ENCODE assay signal across 14 cellular contexts in the genomic region with DNA sequence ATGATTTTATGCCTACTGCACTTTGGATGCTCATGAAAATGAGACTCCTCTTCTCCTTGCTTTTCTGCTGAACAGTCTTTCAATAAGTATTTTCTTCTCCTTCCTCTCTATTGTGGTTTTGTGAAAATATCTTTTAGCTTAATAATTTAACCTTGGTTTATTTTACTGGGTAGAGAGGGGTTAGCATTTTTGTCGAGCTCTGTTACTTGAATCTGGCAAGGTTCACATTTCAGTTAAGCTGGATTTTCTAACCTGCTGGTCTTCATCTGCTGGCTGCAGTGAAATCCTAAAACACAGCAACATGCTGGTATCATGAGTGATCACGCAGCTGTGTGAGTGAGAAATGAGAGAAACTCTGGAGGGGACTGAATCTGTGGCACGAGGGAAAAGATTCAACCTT.
DNase-seq lines count a peak whose midpoint lies in the region; ATAC-seq, FAIRE-seq and TF ChIP-seq lines count a peak whose summit lies in the region.
"Had no signal": no experiment of that assay in that cellular context is flagged by ENCODE, and none has a peak within 500 bp of the region (broad histone marks: within the 10 kb centered on the region; RNA-seq: fewer than 3 reads in every experiment).

No MANE protein-coding gene starts in this region.

- H3K27ac Mint-ChIP-seq in natural killer cell, result no peak overlapping the region

- intact Hi-C loops in natural killer cell (cut with micrococcal nuclease), result no loop called here

- H3K36me3 Mint-ChIP-seq in natural killer cell, result no peaks in the 10 kb centered on the region

- no peaks in the 10 kb centered on the region for H3K9me3 Mint-ChIP-seq in natural killer cell

- no peak for TF ChIP-seq CTCF in natural killer cell (IDR thresholded peaks at IDR 0.05)

- H3K4me3 Mint-ChIP-seq in natural killer cell, result no peak overlapping the region

- H3K4me1 Mint-ChIP-seq in natural killer cell, result no peaks in the 10 kb centered on the region

- peak; percentile 25 for DNase-seq in NCI-H82 (lab: John Stamatoyannopoulos, UW)
- DNase-seq in NCI-H82 treated with DMSO at 0.1 percent for 48 hours (lab: John Stamatoyannopoulos, UW; ENCODE audit: unreplicated experiment), result no peak
- peak; percentile 15 for DNase-seq in RCC 7860 (ENCODE audit: low spot score)
- peak; percentile 62 for DNase-seq in fibroblast of peridontal ligament (ENCODE audit: extremely low read depth)
- DNase-seq in renal cortical epithelial cell (ENCODE audit: low read depth), result peak; percentile 55
- no peak for DNase-seq in natural killer cell
- DNase-seq in activated T-cell treated with anti-CD3 and anti-CD28 coated beads for 4 hours, result no peak
- no peak for DNase-seq in epidermal melanocyte (ENCODE audit: insufficient read length, low spot score)
- DNase-seq: GOT3, Karpas-422, NCI-H1105, NCI-H1694 treated with DMSO at 0.1 percent for 48 hours, NCI-H526 treated with DMSO at 0.1 percent for 48 hours had no signal

- no peaks in the 10 kb centered on the region for H3K27me3 Mint-ChIP-seq in natural killer cell (ENCODE audit: low read depth in 2 of 2)

- peak; percentile 83 for FAIRE-seq in RCC 7860 (lab: Jason Lieb, UNC)
- FAIRE-seq: HepG2 had no signal

- no peak for ATAC-seq in natural killer cell
- ATAC-seq: HepG2 had no signal

Comparison
In these comparisons a context has a peak if more than half of its experiments do, and no peak if none do; other contexts are left out.
1. DNase-seq: peak in NCI-H82 (single experiment), RCC 7860 (single experiment), fibroblast of peridontal ligament (single experiment) and renal cortical epithelial cell (single experiment); none in NCI-H82 treated with DMSO at 0.1 percent for 48 hours (single experiment), natural killer cell (single experiment), activated T-cell treated with anti-CD3 and anti-CD28 coated beads for 4 hours (single experiment) and epidermal melanocyte (single experiment).